ENCODE assay signal across 14 cellular contexts in the genomic region with DNA sequence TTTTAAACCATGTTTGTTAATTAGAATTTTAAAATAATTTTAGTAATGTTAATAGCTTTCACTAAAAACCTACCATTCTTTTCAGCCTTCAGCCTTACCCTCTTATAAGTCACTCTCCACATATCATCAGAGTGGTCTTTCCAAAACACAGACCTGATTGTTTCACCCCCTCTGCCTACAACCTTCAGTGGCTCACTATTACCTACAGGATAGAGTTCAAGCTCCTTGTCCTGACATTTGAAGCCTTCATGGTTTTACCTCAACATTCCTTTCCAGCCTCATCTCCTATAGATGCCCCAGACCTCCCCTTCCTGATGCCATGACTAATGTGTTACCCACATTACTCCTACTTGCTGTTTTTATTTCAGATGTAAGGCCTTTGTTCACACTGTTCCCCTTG. TPM values are rescaled to one million over a fixed set of nuclear protein-coding genes. Genes with fewer than 3 reads are reported as not detected.
A peak's percentile ranks its signal among the peaks of the same experiment; 100 is the strongest.
DNase-seq lines count a peak whose midpoint lies in the region; ATAC-seq, FAIRE-seq and TF ChIP-seq lines count a peak whose summit lies in the region.
"Had no signal": no experiment of that assay in that cellular context is flagged by ENCODE, and none has a peak within 500 bp of the region (broad histone marks: within the 10 kb centered on the region; RNA-seq: fewer than 3 reads in every experiment).

No MANE protein-coding gene starts in this region.

- H3K36me3 Mint-ChIP-seq in GM23338 (ENCODE audit: low read depth): no peaks in the 10 kb centered on the region
- H3K36me3 Mint-ChIP-seq in WTC11: no peaks in the 10 kb centered on the region
- H3K36me3 Mint-ChIP-seq in mesothelial cell of epicardium: no peaks in the 10 kb centered on the region
- H3K36me3 Mint-ChIP-seq: CD4-positive, CD25-positive, alpha-beta regulatory T cell had no signal

- H3K4me3 Mint-ChIP-seq in GM23338 (no peak overlapping the region), WTC11 (no peak overlapping the region), mesothelial cell of epicardium (no peak overlapping the region)
- H3K4me3 Mint-ChIP-seq: CD4-positive, CD25-positive, alpha-beta regulatory T cell; HFFc6 had no signal

- no peak for TF ChIP-seq EP300 in A549 (IDR thresholded peaks at IDR 0.05)

- H3K4me2 ChIP-seq in A549 (no peak overlapping the region), GM23338 (no peak overlapping the region)

- no peak for DNase-seq in A549 (ENCODE audit: low read depth in 1 of 2, low spot score in 1 of 2)
- no peak for DNase-seq in GM23338 (ENCODE audit: low spot score)
- DNase-seq in WTC11 (ENCODE audit: low spot score): no peak
- DNase-seq in mesothelial cell of epicardium (ENCODE audit: low spot score in 2 of 2, unreplicated experiment in 2 of 2): no peak
- DNase-seq in activated CD4-positive, CD25-positive, alpha-beta regulatory T cell (lab: John Stamatoyannopoulos, UW): no peak
- DNase-seq: CD4-positive, CD25-positive, alpha-beta regulatory T cell; DMS 273 treated with DMSO at 0.1 percent for 48 hours; GOT3; HFFc6; KG1 had no signal

- H3K4me1 ChIP-seq in A549: no peaks in the 10 kb centered on the region
- H3K4me1 ChIP-seq in GM23338 (ENCODE audit: insufficient read depth): no peaks in the 10 kb centered on the region; the same call in 1 of the 2 replicates
- H3K4me1 ChIP-seq: HAP-1 had no signal

- H3K9me3 ChIP-seq in A549: no peaks in the 10 kb centered on the region
- H3K9me3 ChIP-seq: BLaER1, HAP-1 had no signal

- H4K20me1 ChIP-seq in GM23338 (replicated peaks; ENCODE audit: insufficient read depth): no peaks in the 10 kb centered on the region
- H4K20me1 ChIP-seq: BLaER1 had no signal

- no peak for TF ChIP-seq POLR2A in A549 (IDR thresholded peaks at IDR 0.05; ENCODE audit: low read length)

- H3F3A ChIP-seq in GM23338 (replicated peaks; ENCODE audit: low read depth): no peaks in the 10 kb centered on the region

- no peak overlapping the region for H3K27ac ChIP-seq in A549
- H3K27ac ChIP-seq in GM23338 (ENCODE audit: low read depth): no peak overlapping the region
- H3K27ac ChIP-seq: BLaER1 had no signal

- H3K4me1 Mint-ChIP-seq in GM23338 (peaks cover 8% of the 10 kb centered on the region), WTC11 (no peaks in the 10 kb centered on the region; the same call in 1 of the 2 replicates), mesothelial cell of epicardium (peaks cover 4% of the 10 kb centered on the region)
- H3K4me1 Mint-ChIP-seq: CD4-positive, CD25-positive, alpha-beta regulatory T cell had no signal

- no peak for FAIRE-seq in A549 (lab: Jason Lieb, UNC)

- no peaks in the 10 kb centered on the region for H3K9me2 ChIP-seq in GM23338 (ENCODE audit: insufficient read depth)

- H3K4me3 ChIP-seq in A549 (no peak overlapping the region), GM23338 (no peak overlapping the region)
- H3K4me3 ChIP-seq: BLaER1, HAP-1 had no signal

- peak overlapping the region; percentile 91; the same call in 1 of the 2 replicates for H2AFZ ChIP-seq in GM23338

- POLR2A ChIA-PET in A549 (lab: Yijun Ruan, JAX): no interaction called here
- POLR2A ChIA-PET in WTC11 (lab: Charles Lee): interaction anchor here (1.3 kb wide), 1 partner anchor 301 kb away, joined by 3 read pairs; no protein-coding TSS in a partner anchor

- CTCF ChIA-PET in A549 (lab: Yijun Ruan, JAX): interaction anchor here (1.3 to 2.0 kb wide), 2 partner anchors 9 to 11 kb away, joined by 3 to 9 read pairs; no protein-coding TSS in a partner anchor
- CTCF ChIA-PET in WTC11 (lab: Charles Lee): no interaction called here

- TF ChIP-seq CTCF in A549 (IDR thresholded peaks at IDR 0.05) (no peak), GM23338 (conservative IDR thresholded peaks at IDR 0.05; ENCODE audit: low read depth in 2 of 2) (no peak), WTC11 (IDR thresholded peaks at IDR 0.05) (no peak), mesothelial cell of epicardium (IDR thresholded peaks at IDR 0.05; ENCODE audit: unreplicated experiment) (no peak)

- no peaks in the 10 kb centered on the region for H3K79me2 ChIP-seq in GM23338 (replicated peaks; ENCODE audit: insufficient read depth)

- H3K27me3 ChIP-seq in GM23338 (ENCODE audit: insufficient read depth): no peaks in the 10 kb centered on the region
- H3K27me3 ChIP-seq: BLaER1 had no signal

- H3K27me3 Mint-ChIP-seq in GM23338 (ENCODE audit: insufficient read depth, low read depth, poor library complexity): no peaks in the 10 kb centered on the region
- no peaks in the 10 kb centered on the region for H3K27me3 Mint-ChIP-seq in WTC11 (ENCODE audit: low read depth)
- no peaks in the 10 kb centered on the region for H3K27me3 Mint-ChIP-seq in mesothelial cell of epicardium (ENCODE audit: low read depth)
- H3K27me3 Mint-ChIP-seq: CD4-positive, CD25-positive, alpha-beta regulatory T cell had no signal

- H3K36me3 ChIP-seq in GM23338 (ENCODE audit: insufficient read depth): no peaks in the 10 kb centered on the region
- H3K36me3 ChIP-seq: BLaER1, HAP-1 had no signal

- no peak for ATAC-seq in A549
- ATAC-seq in GM23338: no peak
- ATAC-seq in WTC11: no peak
- ATAC-seq in GM19023 (IDR thresholded peaks at IDR 0.05; ENCODE audit: unreplicated experiment): no peak
- no peak for ATAC-seq in GM19035 (IDR thresholded peaks at IDR 0.05; ENCODE audit: unreplicated experiment)

- no peak for TF ChIP-seq RAD21 in A549 (conservative IDR thresholded peaks at IDR 0.05 in 1 of 2, IDR thresholded peaks at IDR 0.05 in 1 of 2)

- H3K9me3 Mint-ChIP-seq in GM23338 (no peaks in the 10 kb centered on the region), WTC11 (no peaks in the 10 kb centered on the region), mesothelial cell of epicardium (peaks cover 4% of the 10 kb centered on the region)
- H3K9me3 Mint-ChIP-seq: HFFc6 had no signal

- H3K27ac Mint-ChIP-seq in GM23338: no peak overlapping the region
- no peak overlapping the region for H3K27ac Mint-ChIP-seq in WTC11
- peak overlapping the region; percentile 0 for H3K27ac Mint-ChIP-seq in mesothelial cell of epicardium
- H3K27ac Mint-ChIP-seq: CD4-positive, CD25-positive, alpha-beta regulatory T cell; HFFc6 had no signal

TF ChIP-seq in A549, 52 proteins besides CTCF, POLR2A, EP300 and RAD21:
- TF ChIP-seq ATOH8 (CRISPR knock-in tag; IDR thresholded peaks at IDR 0.05; ENCODE audit: low read depth): no peak
- peak; percentile 27 for TF ChIP-seq ZFP36 (IDR thresholded peaks at IDR 0.05; ENCODE audit: borderline replicate concordance, partially characterized antibody)

TF ChIP-seq in GM23338, 12 proteins besides CTCF, POLR2A, EP300 and RAD21:
- no peak for TF ChIP-seq EZH2phosphoT487 (IDR thresholded peaks at IDR 0.05; ENCODE audit: unreplicated experiment)
- TF ChIP-seq JUNB (IDR thresholded peaks at IDR 0.05; ENCODE audit: unreplicated experiment): no peak
- TF ChIP-seq NANOG (IDR thresholded peaks at IDR 0.05; ENCODE audit: borderline replicate concordance): no peak
- TF ChIP-seq STAT1 (IDR thresholded peaks at IDR 0.05; ENCODE audit: unreplicated experiment): no peak

TF ChIP-seq in WTC11, 78 proteins besides CTCF, POLR2A, EP300 and RAD21:
- TF ChIP-seq GTF2I (CRISPR knock-in tag; conservative IDR thresholded peaks at IDR 0.05) (0 out of 2 replicates have a peak, but pooled peaks have one; percentile 40), TEAD1 (CRISPR knock-in tag; IDR thresholded peaks at IDR 0.05) (no peak)

RNA-seq across cellular contexts. Expression of gene STRBP, which starts 27.8 kb away (rescaled TPM):
- polyA plus RNA-seq in A549 (2011; rRNA removed) (22.9 and 34.0 TPM in 2 replicates), A549 (2017; fragmentation: RNase III; extraction: RNeasy Plus Mini Kit Qiagen cat#74134 plus additional on column Dnase treatment) (19.5 to 20.5 TPM (median 20.4 TPM) in 3 replicates), GM23338 (2016; fragmentation: Nextera tagmentation; extraction: Ambion mirVana) (80.5 and 89.0 TPM in 2 replicates)
- 10.3 and 11.3 TPM in 2 replicates for polyA plus RNA-seq in A549 (2012; cell fraction: cytosol; rRNA removed)
- polyA plus RNA-seq in A549 (2012; cell fraction: nucleus; rRNA removed): 4.5 and 4.9 TPM in 2 replicates
- polyA minus RNA-seq in A549 (2011; rRNA and poly(A)+ RNA removed): 12.8 and 15.9 TPM in 2 replicates
- 113 and 116 TPM in 2 replicates for total RNA-seq in GM23338 (2014; rRNA removed; shearing (Covaris generic))
- total RNA-seq in WTC11 (2021) (90.9 to 102 TPM (median 96.3 TPM) in 3 replicates), mesothelial cell of epicardium (65.9 to 67.1 TPM (median 66.9 TPM) in 3 replicates)

RNA-seq across cellular contexts. Expression of gene CRB2, which starts 59.8 kb away (rescaled TPM):
- polyA plus RNA-seq in A549 (2011; rRNA removed): 0.01 TPM in 1 of 2 replicates, not detected in the other
- 0.01 and 0.03 TPM in 2 replicates for polyA plus RNA-seq in A549 (2012; cell fraction: cytosol; rRNA removed)
- 0.12 and 0.17 TPM in 2 replicates for polyA plus RNA-seq in A549 (2012; cell fraction: nucleus; rRNA removed)
- 0.05 to 0.10 TPM (median 0.09 TPM) in 3 replicates for polyA plus RNA-seq in A549 (2017; fragmentation: RNase III; extraction: RNeasy Plus Mini Kit Qiagen cat#74134 plus additional on column Dnase treatment)
- polyA minus RNA-seq in A549 (2011; rRNA and poly(A)+ RNA removed): not detected in 2 replicates
- total RNA-seq in GM23338 (2014; rRNA removed; shearing (Covaris generic)): 9.8 and 10.2 TPM in 2 replicates
- 0.34 and 0.50 TPM in 2 replicates for polyA plus RNA-seq in GM23338 (2016; fragmentation: Nextera tagmentation; extraction: Ambion mirVana)
- total RNA-seq in WTC11 (2021): 1.8 to 3.5 TPM (median 2.4 TPM) in 3 replicates
- total RNA-seq in mesothelial cell of epicardium: 35.1 to 43.0 TPM (median 41.0 TPM) in 3 replicates
- total RNA-seq: CD4-positive, CD25-positive, alpha-beta regulatory T cell; HFFc6 had no signal
